ENCODE assay signal across 8 cellular contexts in the genomic region with DNA sequence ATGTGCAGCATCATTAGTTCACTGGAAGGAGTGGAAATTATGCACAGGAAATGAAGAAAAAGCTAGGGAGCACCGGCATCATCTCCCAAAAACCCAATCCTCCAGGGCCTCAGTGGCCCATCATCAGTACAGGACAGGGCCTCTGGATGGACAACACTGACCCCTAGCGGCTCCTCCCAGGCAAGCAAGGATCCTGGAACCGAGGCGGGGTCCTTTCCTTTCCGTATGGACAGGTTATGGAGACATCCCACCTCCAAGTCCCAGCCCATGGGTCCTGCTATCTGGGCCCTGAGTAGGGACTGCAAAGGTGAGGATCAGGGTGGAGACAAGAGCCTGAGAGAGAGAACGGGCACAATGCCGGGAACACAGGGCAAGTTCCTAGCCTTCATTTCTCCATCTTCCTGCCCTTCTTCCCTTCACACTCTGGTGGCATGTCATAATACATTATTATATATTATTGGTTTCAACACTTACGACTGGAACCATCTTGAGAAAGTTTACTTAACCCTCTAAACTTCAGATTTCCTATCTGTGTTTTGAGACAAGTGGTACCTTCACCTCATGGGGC.
A peak's percentile ranks its signal among the peaks of the same experiment; 100 is the strongest.
DNase-seq lines count a peak whose midpoint lies in the region; ATAC-seq, FAIRE-seq and TF ChIP-seq lines count a peak whose summit lies in the region.

No MANE protein-coding gene starts in this region.

- TF ChIP-seq CTCF in D721Med (IDR thresholded peaks at IDR 0.05; ENCODE audit: insufficient read depth, missing control alignments) (peak; percentile 56), IMR-90 (conservative IDR thresholded peaks at IDR 0.05; ENCODE audit: low read depth, low read length) (peak; percentile 48), coronary artery (IDR thresholded peaks at IDR 0.05) (no peak), neural cell (IDR thresholded peaks at IDR 0.05; ENCODE audit: poor library complexity, severe bottlenecking) (peak; percentile 21)

- no peak for FAIRE-seq in D721Med (lab: Jason Lieb, UNC)

- H3K27me3 ChIP-seq in IMR-90 (ENCODE audit: control insufficient read depth, insufficient read depth, low read length) (no peaks in the 10 kb centered on the region), neural cell (ENCODE audit: insufficient read depth, low read depth, low read length) (no peaks in the 10 kb centered on the region)

- no CpG with 5 or more reads among the region's 8 CpGs for WGBS in IMR-90 (ENCODE audit: extremely low coverage in 2 of 2, insufficient read length in 1 of 2), 2 experiments

- no peak for TF ChIP-seq EP300 in neural cell (conservative IDR thresholded peaks at IDR 0.05; ENCODE audit: poor library complexity, severe bottlenecking)

- H2BK5ac ChIP-seq in IMR-90 (ENCODE audit: low read depth, low read length, poor library complexity, severe bottlenecking): no peak overlapping the region

- no peak overlapping the region for H2BK15ac ChIP-seq in IMR-90 (ENCODE audit: low read depth, low read length)

- H3K18ac ChIP-seq in IMR-90 (ENCODE audit: low read depth, low read length): no peak overlapping the region

- dilution Hi-C loops in IMR-90 (cut with HindIII; ENCODE audit: low sequenced_read_pairs, unreplicated experiment): no loop called here

- no peak overlapping the region for H3K4me3 ChIP-seq in IMR-90 (ENCODE audit: insufficient read depth, low read depth, low read length)
- H3K4me3 ChIP-seq in coronary artery: no peak overlapping the region
- H3K4me3 ChIP-seq in neural cell (ENCODE audit: low read length): no peak overlapping the region

- BruUV-seq in IMR-90 (replicated peaks; lab: Mats Ljungman, UMichigan): no TSS peak

- peaks cover 3% of the 10 kb centered on the region; the same call in 1 of the 2 replicates for H3K36me3 ChIP-seq in IMR-90 (ENCODE audit: control insufficient read depth, insufficient read depth, low read length)
- peaks cover 2% of the 10 kb centered on the region for H3K36me3 ChIP-seq in neural cell (ENCODE audit: insufficient read depth, low read length)

- H2BK120ac ChIP-seq in IMR-90 (ENCODE audit: low read depth, low read length): no peak overlapping the region

- H3K4me2 ChIP-seq in IMR-90 (ENCODE audit: low read depth, low read length): no peak overlapping the region
- no peak overlapping the region for H3K4me2 ChIP-seq in neural cell (ENCODE audit: low read length)

- H3K23ac ChIP-seq in IMR-90 (ENCODE audit: low read depth, low read length): no peak overlapping the region

- H4K20me1 ChIP-seq in IMR-90 (ENCODE audit: insufficient read depth, low read length) (peaks cover 85% of the 10 kb centered on the region), neural cell (ENCODE audit: insufficient read depth) (no peaks in the 10 kb centered on the region)

- H2AK5ac ChIP-seq in IMR-90 (ENCODE audit: low read depth, low read length): no peak overlapping the region

- H3F3A ChIP-seq in neural cell (ENCODE audit: insufficient read depth, low read length, poor library complexity, severe bottlenecking): no peaks in the 10 kb centered on the region

- peaks cover 18% of the 10 kb centered on the region for H3K9me1 ChIP-seq in IMR-90 (ENCODE audit: insufficient read depth, low read length)

- TF ChIP-seq RAD21 in IMR-90 (IDR thresholded peaks at IDR 0.05; ENCODE audit: low read length): peak; percentile 56
- no peak for TF ChIP-seq RAD21 in neural cell (conservative IDR thresholded peaks at IDR 0.05)

- H3K4me1 ChIP-seq in IMR-90 (ENCODE audit: control insufficient read depth, insufficient read depth, low read length): peaks cover 12% of the 10 kb centered on the region

- no peak overlapping the region for H3K4ac ChIP-seq in IMR-90 (ENCODE audit: low read depth, low read length)

- no peak overlapping the region for H3K56ac ChIP-seq in IMR-90 (ENCODE audit: extremely low read depth, insufficient read depth, low read length)

- H3K9me3 ChIP-seq in IMR-90 (ENCODE audit: control insufficient read depth, insufficient read depth, low read length) (no peaks in the 10 kb centered on the region), neural cell (ENCODE audit: low read length) (no peaks in the 10 kb centered on the region)

- no peaks in the 10 kb centered on the region for H3K9me2 ChIP-seq in neural cell (ENCODE audit: insufficient read depth, low read length)

- TF ChIP-seq POLR2A in IMR-90 (IDR thresholded peaks at IDR 0.05; ENCODE audit: low read depth, low read length) (no peak), GM18505 (IDR thresholded peaks at IDR 0.05; ENCODE audit: borderline replicate concordance, extremely low read depth, insufficient read depth, insufficient read length) (no peak)

- H3K79me1 ChIP-seq in IMR-90 (ENCODE audit: low read depth in 1 of 2, low read length in 2 of 2): peaks cover 33 to 78% of the 10 kb centered on the region in 2 experiments

- no peak overlapping the region for H3K14ac ChIP-seq in IMR-90 (replicated peaks; ENCODE audit: low read depth, low read length)

- H2AFZ ChIP-seq in IMR-90 (replicated peaks; ENCODE audit: low read length, poor library complexity) (no peak overlapping the region), neural cell (ENCODE audit: low read depth, low read length) (no peak overlapping the region)

- H3K27ac ChIP-seq in IMR-90 (ENCODE audit: insufficient read depth, low read length): no peak overlapping the region
- no peak overlapping the region for H3K27ac ChIP-seq in coronary artery
- H3K27ac ChIP-seq in neural cell (ENCODE audit: low read length): no peak overlapping the region

- no peak overlapping the region for H4K5ac ChIP-seq in IMR-90 (ENCODE audit: low read depth, low read length)

- no peak overlapping the region for H4K8ac ChIP-seq in IMR-90 (ENCODE audit: low read depth in 2 of 2, low read length in 2 of 2)

- intact Hi-C loops in IMR-90 (cut with micrococcal nuclease): no loop called here

- H3K79me2 ChIP-seq in neural cell (replicated peaks; ENCODE audit: insufficient read depth, low read length): peaks cover 68% of the 10 kb centered on the region

- DNase-seq in D721Med (ENCODE audit: insufficient read length, low spot score) (no peak), IMR-90 (no peak), coronary artery (ENCODE audit: low spot score) (peak; percentile 66), NCI-H345 (lab: John Stamatoyannopoulos, UW) (no peak), NCI-H1105 treated with DMSO at 0.1 percent for 48 hours (lab: John Stamatoyannopoulos, UW) (no peak)

- no peak overlapping the region for H2AK9ac ChIP-seq in IMR-90 (replicated peaks; ENCODE audit: low read depth, low read length, poor library complexity)

- CTCF ChIA-PET in IMR-90 (lab: Yijun Ruan, JAX): no interaction called here

- H4K91ac ChIP-seq in IMR-90 (ENCODE audit: insufficient read depth, low read depth, low read length): no peak overlapping the region

- no peak overlapping the region for H3K9ac ChIP-seq in IMR-90 (ENCODE audit: low read depth, low read length)
- no peak overlapping the region for H3K9ac ChIP-seq in neural cell (ENCODE audit: low read length)

- POLR2A ChIA-PET in IMR-90 (lab: Charles Lee; ENCODE audit: unreplicated experiment): interaction anchor here (0.7 kb wide), 1 partner anchor 66 kb away, joined by 4 read pairs; no protein-coding TSS in a partner anchor

- H2BK20ac ChIP-seq in IMR-90 (ENCODE audit: low read depth, low read length): no peak overlapping the region

- ATAC-seq in IMR-90 (ENCODE audit: low read depth): peak; percentile 43; the same call in 1 of the 2 replicates
- no peak for ATAC-seq in GM18505 (IDR thresholded peaks at IDR 0.05; ENCODE audit: unreplicated experiment)
- no peak for ATAC-seq in GM21576 (IDR thresholded peaks at IDR 0.05; ENCODE audit: unreplicated experiment)

- in situ Hi-C loops in IMR-90 (cut with MboI; ENCODE audit: low sequenced_read_pairs): no loop called here

TF ChIP-seq in IMR-90, 13 proteins besides CTCF, POLR2A, EP300 and RAD21:
- TF ChIP-seq, protein P1, sequence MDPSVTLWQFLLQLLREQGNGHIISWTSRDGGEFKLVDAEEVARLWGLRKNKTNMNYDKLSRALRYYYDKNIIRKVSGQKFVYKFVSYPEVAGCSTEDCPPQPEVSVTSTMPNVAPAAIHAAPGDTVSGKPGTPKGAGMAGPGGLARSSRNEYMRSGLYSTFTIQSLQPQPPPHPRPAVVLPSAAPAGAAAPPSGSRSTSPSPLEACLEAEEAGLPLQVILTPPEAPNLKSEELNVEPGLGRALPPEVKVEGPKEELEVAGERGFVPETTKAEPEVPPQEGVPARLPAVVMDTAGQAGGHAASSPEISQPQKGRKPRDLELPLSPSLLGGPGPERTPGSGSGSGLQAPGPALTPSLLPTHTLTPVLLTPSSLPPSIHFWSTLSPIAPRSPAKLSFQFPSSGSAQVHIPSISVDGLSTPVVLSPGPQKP (IDR thresholded peaks at IDR 0.05; ENCODE audit: borderline replicate concordance, low read depth, low read length): no peak
- peak; percentile 24 for TF ChIP-seq SMC3 (IDR thresholded peaks at IDR 0.05; ENCODE audit: low read depth, low read length)

TF ChIP-seq in neural cell, 6 proteins besides CTCF, POLR2A, EP300 and RAD21 (continues in another document):
- no peak for TF ChIP-seq SMC3 (conservative IDR thresholded peaks at IDR 0.05; ENCODE audit: poor library complexity)
- TF ChIP-seq MXI1 (conservative IDR thresholded peaks at IDR 0.05; ENCODE audit: poor library complexity, severe bottlenecking): no peak
- TF ChIP-seq EZH2 (IDR thresholded peaks at IDR 0.05; ENCODE audit: borderline replicate concordance, insufficient read depth, low read length, poor library complexity, severe bottlenecking): no peak
- no peak for TF ChIP-seq POLR2AphosphoS5 (IDR thresholded peaks at IDR 0.05)
